1 cellular context compared by ENCODE assay signal in genomic region chr11:100805509-100806199, GRCh38.
TF ChIP-seq lines count a peak whose summit lies in the region.

No MANE protein-coding gene starts in this region.

TF ChIP-seq in IMR-90, 13 proteins besides CTCF, POLR2A, EP300 and RAD21:
- TF ChIP-seq FOS (IDR thresholded peaks at IDR 0.05; ENCODE audit: low read depth, low read length), result no peak
- no peak for TF ChIP-seq NFE2L2 (IDR thresholded peaks at IDR 0.05; ENCODE audit: low read depth, low read length)
